ENCODE assay signal across 9 cellular contexts in the genomic region with DNA sequence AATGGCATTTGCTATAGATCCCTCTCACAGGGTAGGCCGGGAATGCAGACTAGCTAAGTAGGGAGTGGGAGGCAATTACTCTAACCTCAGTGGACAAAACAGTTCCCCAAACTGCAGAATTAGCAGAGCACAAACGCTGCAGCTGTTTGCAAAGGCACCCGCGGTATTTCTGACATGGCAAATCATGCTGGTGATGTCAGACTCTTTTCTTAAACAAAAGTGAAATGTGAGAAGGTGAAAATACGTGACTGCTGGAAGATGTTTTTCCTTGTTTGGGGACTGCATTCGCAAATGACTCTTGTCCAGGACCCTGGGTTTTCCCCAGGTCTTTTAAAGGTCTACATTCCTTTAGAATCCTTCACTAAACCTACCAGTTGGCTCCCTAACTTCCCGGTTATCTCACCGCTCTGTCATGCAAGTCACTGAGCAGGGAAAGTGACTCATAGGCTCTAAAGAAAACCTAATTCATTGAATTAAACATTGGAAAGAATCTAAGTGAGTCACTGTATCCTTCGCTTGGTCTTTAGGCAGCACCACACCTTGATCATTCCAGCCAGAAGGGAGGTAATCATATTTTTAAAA.
DNase-seq lines count a peak whose midpoint lies in the region; ATAC-seq and TF ChIP-seq lines count a peak whose summit lies in the region.
"Had no signal": no experiment of that assay in that cellular context is flagged by ENCODE, and none has a peak within 500 bp of the region (broad histone marks: within the 10 kb centered on the region; RNA-seq: fewer than 3 reads in every experiment).

No MANE protein-coding gene starts in this region.

- TF ChIP-seq CTCF in breast epithelium (IDR thresholded peaks at IDR 0.05) (no peak), type B pancreatic cell (conservative IDR thresholded peaks at IDR 0.05) (no peak)

- POLR2A ChIA-PET in activated CD4-positive, alpha-beta T cell treated with anti-CD3 and anti-CD28 coated beads, Interleukin-2, amount 10 ng/mL, durations not matched to agents 7 days and 5 days (lab: Charles Lee): no interaction called here

- peak overlapping the region in 2 of 3 donors; percentile 16 to 26 for H3K4me3 ChIP-seq in breast epithelium

- intact Hi-C loops in breast epithelium (cut with DNase I; ENCODE audit: low total_unique reads): no loop called here

- peaks cover 36% of the 10 kb centered on the region for H3K4me1 Mint-ChIP-seq in type B pancreatic cell (ENCODE audit: unreplicated experiment)
- no peaks in the 10 kb centered on the region for H3K4me1 Mint-ChIP-seq in activated CD8-positive, alpha-beta memory T cell treated with anti-CD3 and anti-CD28 coated beads, Interleukin-2, amount 10 ng/mL, durations not matched to agents 7 days and 5 days
- H3K4me1 Mint-ChIP-seq in stimulated activated effector memory CD8-positive, alpha-beta T cell treated with anti-CD3 and anti-CD28 coated beads, Interleukin-12 subunit alpha, Interleukin-12 subunit beta, amount 100 ng/mL, for 72 hours: no peaks in the 10 kb centered on the region
- H3K4me1 Mint-ChIP-seq in activated CD4-positive, alpha-beta T cell treated with anti-CD3 and anti-CD28 coated beads, Interleukin-2, amount 10 ng/mL, durations not matched to agents 7 days and 5 days: no peaks in the 10 kb centered on the region

- H3K27ac Mint-ChIP-seq in type B pancreatic cell: peak overlapping the region; percentile 82
- H3K27ac Mint-ChIP-seq in activated CD8-positive, alpha-beta memory T cell treated with anti-CD3 and anti-CD28 coated beads, Interleukin-2, amount 10 ng/mL, durations not matched to agents 7 days and 5 days: no peak overlapping the region
- no peak overlapping the region for H3K27ac Mint-ChIP-seq in stimulated activated effector memory CD8-positive, alpha-beta T cell treated with anti-CD3 and anti-CD28 coated beads, Interleukin-12 subunit alpha, Interleukin-12 subunit beta, amount 100 ng/mL, for 72 hours
- H3K27ac Mint-ChIP-seq in activated CD4-positive, alpha-beta T cell treated with anti-CD3 and anti-CD28 coated beads, Interleukin-2, amount 10 ng/mL, durations not matched to agents 7 days and 5 days: no peak overlapping the region

- H3K27ac ChIP-seq in breast epithelium: peak overlapping the region; percentile 76 to 79
- H3K27ac ChIP-seq: VCaP had no signal

- peak; percentile 21 for DNase-seq in NCI-H1048 (lab: John Stamatoyannopoulos, UW)
- peak in 1 of 2 donors; percentile 46 for DNase-seq in breast epithelium (ENCODE audit: low spot score in 2 of 2)
- peak; percentile 100 for DNase-seq in kidney tubule cell (ENCODE audit: low spot score)
- DNase-seq in type B pancreatic cell (ENCODE audit: extremely low spot score, unreplicated experiment): no peak
- DNase-seq in activated CD8-positive, alpha-beta memory T cell treated with anti-CD3 and anti-CD28 coated beads, Interleukin-2, amount 10 ng/mL, durations not matched to agents 7 days and 5 days: no peak
- no peak for DNase-seq in stimulated activated effector memory CD8-positive, alpha-beta T cell treated with anti-CD3 and anti-CD28 coated beads, Interleukin-12 subunit alpha, Interleukin-12 subunit beta, amount 100 ng/mL, for 72 hours (ENCODE audit: low spot score in 2 of 2)
- no peak for DNase-seq in activated CD4-positive, alpha-beta T cell treated with anti-CD3 and anti-CD28 coated beads, Interleukin-2, amount 10 ng/mL, durations not matched to agents 7 days and 5 days

- peak; percentile 66 for ATAC-seq in GM18519 (IDR thresholded peaks at IDR 0.05; ENCODE audit: low FRiP score, unreplicated experiment)
- ATAC-seq in activated CD8-positive, alpha-beta memory T cell treated with anti-CD3 and anti-CD28 coated beads, Interleukin-2, amount 10 ng/mL, durations not matched to agents 7 days and 5 days: no peak
- ATAC-seq in stimulated activated effector memory CD8-positive, alpha-beta T cell treated with anti-CD3 and anti-CD28 coated beads, Interleukin-12 subunit alpha, Interleukin-12 subunit beta, amount 100 ng/mL, for 72 hours: no peak

- no peaks in the 10 kb centered on the region for H3K36me3 Mint-ChIP-seq in type B pancreatic cell
- H3K36me3 Mint-ChIP-seq in activated CD8-positive, alpha-beta memory T cell treated with anti-CD3 and anti-CD28 coated beads, Interleukin-2, amount 10 ng/mL, durations not matched to agents 7 days and 5 days: no peaks in the 10 kb centered on the region
- H3K36me3 Mint-ChIP-seq in stimulated activated effector memory CD8-positive, alpha-beta T cell treated with anti-CD3 and anti-CD28 coated beads, Interleukin-12 subunit alpha, Interleukin-12 subunit beta, amount 100 ng/mL, for 72 hours: no peaks in the 10 kb centered on the region
- H3K36me3 Mint-ChIP-seq in activated CD4-positive, alpha-beta T cell treated with anti-CD3 and anti-CD28 coated beads, Interleukin-2, amount 10 ng/mL, durations not matched to agents 7 days and 5 days (ENCODE audit: low read depth): no peaks in the 10 kb centered on the region

- no peaks in the 10 kb centered on the region for H3K27me3 ChIP-seq in breast epithelium

- H3K9me3 ChIP-seq in breast epithelium: no peaks in the 10 kb centered on the region

- H3K36me3 ChIP-seq in breast epithelium: no peaks in the 10 kb centered on the region

- TF ChIP-seq POLR2A in breast epithelium (IDR thresholded peaks at IDR 0.05): peak; percentile 6

- CTCF ChIA-PET in activated CD8-positive, alpha-beta memory T cell treated with anti-CD3 and anti-CD28 coated beads, Interleukin-2, amount 10 ng/mL, durations not matched to agents 7 days and 5 days (lab: Charles Lee): no interaction called here
- CTCF ChIA-PET in activated CD4-positive, alpha-beta T cell treated with anti-CD3 and anti-CD28 coated beads, Interleukin-2, amount 10 ng/mL, durations not matched to agents 7 days and 5 days (lab: Charles Lee): no interaction called here

- peaks cover 0 to 10% of the 10 kb centered on the region in 2 donors for H3K4me1 ChIP-seq in breast epithelium

- H3K9me3 Mint-ChIP-seq in type B pancreatic cell: peaks cover 7% of the 10 kb centered on the region
- H3K9me3 Mint-ChIP-seq in activated CD8-positive, alpha-beta memory T cell treated with anti-CD3 and anti-CD28 coated beads, Interleukin-2, amount 10 ng/mL, durations not matched to agents 7 days and 5 days (ENCODE audit: low read depth): no peaks in the 10 kb centered on the region
- no peaks in the 10 kb centered on the region for H3K9me3 Mint-ChIP-seq in stimulated activated effector memory CD8-positive, alpha-beta T cell treated with anti-CD3 and anti-CD28 coated beads, Interleukin-12 subunit alpha, Interleukin-12 subunit beta, amount 100 ng/mL, for 72 hours
- no peaks in the 10 kb centered on the region for H3K9me3 Mint-ChIP-seq in activated CD4-positive, alpha-beta T cell treated with anti-CD3 and anti-CD28 coated beads, Interleukin-2, amount 10 ng/mL, durations not matched to agents 7 days and 5 days

- H3K27me3 Mint-ChIP-seq in type B pancreatic cell: no peaks in the 10 kb centered on the region
- peaks cover 11% of the 10 kb centered on the region for H3K27me3 Mint-ChIP-seq in activated CD8-positive, alpha-beta memory T cell treated with anti-CD3 and anti-CD28 coated beads, Interleukin-2, amount 10 ng/mL, durations not matched to agents 7 days and 5 days
- peaks cover 5% of the 10 kb centered on the region for H3K27me3 Mint-ChIP-seq in activated CD4-positive, alpha-beta T cell treated with anti-CD3 and anti-CD28 coated beads, Interleukin-2, amount 10 ng/mL, durations not matched to agents 7 days and 5 days

- peak overlapping the region; percentile 64 for H3K4me3 Mint-ChIP-seq in type B pancreatic cell
- no peak overlapping the region for H3K4me3 Mint-ChIP-seq in activated CD8-positive, alpha-beta memory T cell treated with anti-CD3 and anti-CD28 coated beads, Interleukin-2, amount 10 ng/mL, durations not matched to agents 7 days and 5 days
- H3K4me3 Mint-ChIP-seq in stimulated activated effector memory CD8-positive, alpha-beta T cell treated with anti-CD3 and anti-CD28 coated beads, Interleukin-12 subunit alpha, Interleukin-12 subunit beta, amount 100 ng/mL, for 72 hours: no peak overlapping the region
- H3K4me3 Mint-ChIP-seq in activated CD4-positive, alpha-beta T cell treated with anti-CD3 and anti-CD28 coated beads, Interleukin-2, amount 10 ng/mL, durations not matched to agents 7 days and 5 days: no peak overlapping the region

Comparison
In these comparisons a context has a peak if more than half of its experiments do, and no peak if none do; other contexts are left out.
1. DNase-seq: peak in NCI-H1048 (single experiment) and kidney tubule cell (single experiment); none in type B pancreatic cell (single experiment), activated CD8-positive, alpha-beta memory T cell treated with anti-CD3 and anti-CD28 coated beads, Interleukin-2, amount 10 ng/mL, durations not matched to agents 7 days and 5 days (single experiment), stimulated activated effector memory CD8-positive, alpha-beta T cell treated with anti-CD3 and anti-CD28 coated beads, Interleukin-12 subunit alpha, Interleukin-12 subunit beta, amount 100 ng/mL, for 72 hours (0 of 2) and activated CD4-positive, alpha-beta T cell treated with anti-CD3 and anti-CD28 coated beads, Interleukin-2, amount 10 ng/mL, durations not matched to agents 7 days and 5 days (single experiment).